ENCODE assay signal across 29 cellular contexts in the genomic region with DNA sequence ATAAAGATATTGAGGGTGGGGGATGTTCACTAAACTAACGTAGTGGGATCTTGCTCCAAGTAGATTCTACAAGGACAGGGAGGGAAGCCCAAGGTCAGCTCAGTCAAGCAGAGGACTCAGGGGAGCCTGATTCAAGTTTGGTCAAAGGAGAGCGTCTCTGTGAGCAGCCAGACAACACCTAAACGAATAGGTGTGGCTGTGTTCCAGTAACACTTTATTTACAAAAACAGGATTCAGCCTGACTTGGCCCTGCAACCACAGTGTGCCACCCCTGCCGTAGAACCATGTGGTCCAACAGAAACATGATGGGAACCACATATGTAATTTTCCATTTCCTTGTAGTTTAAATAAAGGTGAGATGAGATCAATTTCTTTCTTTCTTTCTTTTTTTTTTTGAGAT.
"Had no signal": no experiment of that assay in that cellular context is flagged by ENCODE, and none has a peak within 500 bp of the region (broad histone marks: within the 10 kb centered on the region; RNA-seq: fewer than 3 reads in every experiment).

No MANE protein-coding gene starts in this region.

- H3K27ac Mint-ChIP-seq: activated CD4-positive, alpha-beta T cell treated with anti-CD3 and anti-CD28 coated beads, Interleukin-2, amount 10 ng/mL, durations not matched to agents 7 days and 5 days; activated CD8-positive, alpha-beta T cell treated with anti-CD3 and anti-CD28 coated beads for 36 hours; activated naive CD4-positive, alpha-beta T cell treated with anti-CD3 and anti-CD28 coated beads, Interleukin-2, amount 10 ng/mL, durations not matched to agents 7 days and 5 days; activated naive CD8-positive, alpha-beta T cell; activated T-helper 17 cell treated with anti-CD3 and anti-CD28 coated beads, Interleukin-2, amount 50 U/mL, for 72 hours; effector memory CD8-positive, alpha-beta T cell had no signal

- H3K9me3 ChIP-seq: esophagus muscularis mucosa, gastrocnemius medialis, heart left ventricle had no signal

- H3K4me1 ChIP-seq: gastrocnemius medialis had no signal

- H3K4me1 Mint-ChIP-seq: activated T-helper 17 cell treated with anti-CD3 and anti-CD28 coated beads, Interleukin-2, amount 50 U/mL, for 72 hours; central memory CD8-positive, alpha-beta T cell had no signal

- FAIRE-seq: astrocyte, bronchial epithelial cell had no signal

- H3K4me3 Mint-ChIP-seq: activated CD4-positive, alpha-beta T cell treated with anti-CD3 and anti-CD28 coated beads, Interleukin-2, amount 10 ng/mL, durations not matched to agents 7 days and 5 days; activated CD8-positive, alpha-beta T cell treated with anti-CD3 and anti-CD28 coated beads for 36 hours; activated naive CD4-positive, alpha-beta T cell treated with anti-CD3 and anti-CD28 coated beads, Interleukin-2, amount 10 ng/mL, durations not matched to agents 7 days and 5 days; activated naive CD8-positive, alpha-beta T cell; activated T-cell treated with anti-CD3 and anti-CD28 coated beads, Interleukin-2, amount 50 U/mL, for 4 hours; activated T-helper 17 cell treated with anti-CD3 and anti-CD28 coated beads, Interleukin-2, amount 50 U/mL, for 72 hours; central memory CD8-positive, alpha-beta T cell; effector memory CD8-positive, alpha-beta T cell had no signal

- H3K4me3 ChIP-seq: coronary artery, esophagus muscularis mucosa, gastrocnemius medialis, heart left ventricle had no signal

- H3K27ac ChIP-seq: brain microvascular endothelial cell, coronary artery, esophagus muscularis mucosa, foreskin keratinocyte, gastrocnemius medialis had no signal

- H3K27me3 ChIP-seq: brain microvascular endothelial cell, esophagus muscularis mucosa, foreskin keratinocyte, gastrocnemius medialis, heart left ventricle had no signal

- ATAC-seq: activated CD8-positive, alpha-beta T cell treated with anti-CD3 and anti-CD28 coated beads for 36 hours; activated T-cell treated with anti-CD3 and anti-CD28 coated beads, Interleukin-2, amount 50 U/mL, for 4 hours; activated T-helper 17 cell treated with anti-CD3 and anti-CD28 coated beads, Interleukin-2, amount 50 U/mL, for 72 hours; effector memory CD8-positive, alpha-beta T cell; foreskin keratinocyte; gastrocnemius medialis had no signal

- H3K9me3 Mint-ChIP-seq: activated CD4-positive, alpha-beta T cell treated with anti-CD3 and anti-CD28 coated beads, Interleukin-2, amount 10 ng/mL, durations not matched to agents 7 days and 5 days; activated CD8-positive, alpha-beta T cell treated with anti-CD3 and anti-CD28 coated beads for 36 hours; activated naive CD4-positive, alpha-beta T cell treated with anti-CD3 and anti-CD28 coated beads, Interleukin-2, amount 10 ng/mL, durations not matched to agents 7 days and 5 days; activated T-cell treated with anti-CD3 and anti-CD28 coated beads, Interleukin-2, amount 50 U/mL, for 4 hours; activated T-helper 17 cell treated with anti-CD3 and anti-CD28 coated beads, Interleukin-2, amount 50 U/mL, for 72 hours; central memory CD8-positive, alpha-beta T cell; effector memory CD8-positive, alpha-beta T cell had no signal

- DNase-seq: activated CD4-positive, alpha-beta T cell treated with anti-CD3 and anti-CD28 coated beads for 1 hour; activated CD4-positive, alpha-beta T cell treated with anti-CD3 and anti-CD28 coated beads for 4 hours; activated CD4-positive, alpha-beta T cell treated with anti-CD3 and anti-CD28 coated beads, Interleukin-2, amount 10 ng/mL, durations not matched to agents 7 days and 5 days; activated CD4-positive, alpha-beta T cell treated with anti-CD3 and anti-CD28 coated beads, Interleukin-2, amount 50 U/mL, for 4 hours; activated CD8-positive, alpha-beta memory T cell treated with anti-CD3 and anti-CD28 coated beads for 24 hours; activated CD8-positive, alpha-beta T cell treated with anti-CD3 and anti-CD28 coated beads for 36 hours; activated gamma-delta T cell; activated naive CD4-positive, alpha-beta T cell; activated naive CD4-positive, alpha-beta T cell treated with anti-CD3 and anti-CD28 coated beads, Interleukin-2, amount 10 ng/mL, durations not matched to agents 7 days and 5 days; activated T-cell treated with anti-CD3 and anti-CD28 coated beads, Interleukin-2, amount 50 U/mL, for 4 hours; amniotic stem cell; anterior cingulate cortex; brain microvascular endothelial cell; dermis blood vessel endothelial cell; effector CD4-positive, alpha-beta T cell; effector memory CD8-positive, alpha-beta T cell; erythroblast; foreskin keratinocyte; gastrocnemius medialis; glutamatergic neuron; heart left ventricle; T-helper 2 cell had no signal

- H3K36me3 ChIP-seq: brain microvascular endothelial cell, esophagus muscularis mucosa, gastrocnemius medialis, heart left ventricle had no signal

- H3K36me3 Mint-ChIP-seq: activated naive CD4-positive, alpha-beta T cell treated with anti-CD3 and anti-CD28 coated beads, Interleukin-2, amount 10 ng/mL, durations not matched to agents 7 days and 5 days; activated naive CD8-positive, alpha-beta T cell had no signal
